In the genomic region with DNA sequence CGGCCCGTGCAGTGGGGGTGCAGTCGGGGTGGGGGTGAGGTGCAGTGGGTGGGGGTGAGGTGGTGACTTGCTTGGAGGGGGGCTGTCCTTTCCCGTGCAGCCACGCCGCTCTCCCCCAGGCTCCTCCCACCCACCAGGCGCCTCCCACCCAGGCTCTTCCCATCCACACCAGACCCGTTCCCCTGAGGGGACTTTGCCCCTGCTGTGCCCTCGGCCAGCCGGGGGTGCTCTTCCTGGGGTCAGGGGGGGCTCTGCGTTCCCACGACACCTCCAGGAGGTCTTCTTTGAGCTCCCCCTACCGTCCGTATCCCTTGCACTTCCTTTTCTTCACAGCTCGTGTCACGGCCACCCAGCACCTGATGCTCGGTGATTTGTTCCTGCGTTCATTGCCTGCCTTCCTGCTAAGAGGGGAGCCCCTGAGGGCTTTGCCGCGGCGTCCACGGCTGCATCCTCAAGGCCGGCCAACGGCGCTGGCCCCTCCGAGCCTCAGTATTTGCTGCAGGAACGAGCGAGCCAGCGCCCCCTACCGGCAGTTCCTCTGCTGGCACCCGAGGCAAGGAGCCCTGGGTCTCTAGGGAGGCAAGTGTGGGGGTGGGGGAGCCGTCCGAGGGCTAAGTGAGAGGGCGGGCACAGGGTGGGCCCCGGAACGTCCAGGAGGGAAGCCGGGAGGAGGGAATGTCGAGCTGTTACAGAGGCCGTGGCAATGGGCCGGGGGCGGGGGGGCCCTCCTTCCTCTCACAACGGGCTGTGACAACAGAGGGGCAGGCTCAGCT, we compare ENCODE assay signal across 8 cellular contexts.
DNase-seq lines count a peak whose midpoint lies in the region; ATAC-seq and FAIRE-seq lines count a peak whose summit lies in the region.

No MANE protein-coding gene starts in this region.

- H3K27ac ChIP-seq in subcutaneous abdominal adipose tissue (ENCODE audit: low read depth, low read length), result no peak overlapping the region

- peak overlapping the region in 4 of 5 donors; percentile 32 to 63 (median 56) for H3K4me3 ChIP-seq in subcutaneous abdominal adipose tissue (ENCODE audit: low read depth in 1 of 5, low read length in 5 of 5)

- ATAC-seq in GM18511 (IDR thresholded peaks at IDR 0.05; ENCODE audit: unreplicated experiment), result no peak

- FAIRE-seq in HTR-8/SVneo (lab: Jason Lieb, UNC), result peak; percentile 62

- H3K9ac ChIP-seq in subcutaneous abdominal adipose tissue (ENCODE audit: low read length in 5 of 5), result no peak overlapping the region

- DNase-seq in CD1c-positive myeloid dendritic cell (ENCODE audit: extremely low spot score) (peak; percentile 72), HTR-8/SVneo (ENCODE audit: insufficient read length, low spot score) (peak; percentile 89), SHP77 treated with DMSO at 0.1 percent for 48 hours (lab: John Stamatoyannopoulos, UW) (peak; percentile 11), activated gamma-delta T cell treated with Interleukin-2 at 50 U/mL for 16 hours (peak; percentile 66), foreskin melanocyte (peak; percentile 59), nucleus accumbens (lab: John Stamatoyannopoulos, UW) (peak in 52 of 56 donors; percentile 26 to 90 (median 68))

- H3K9me3 ChIP-seq in subcutaneous abdominal adipose tissue (ENCODE audit: control insufficient read depth in 5 of 5, low read length in 5 of 5), result no peaks in the 10 kb centered on the region

- peaks cover 44 to 62% (median 57%) of the 10 kb centered on the region in 5 donors for H3K27me3 ChIP-seq in subcutaneous abdominal adipose tissue (ENCODE audit: control insufficient read depth in 5 of 5, insufficient read depth in 4 of 5, low read length in 5 of 5)

- H3K4me1 ChIP-seq in subcutaneous abdominal adipose tissue (ENCODE audit: control insufficient read depth in 5 of 5, insufficient read depth in 5 of 5, low read length in 5 of 5), result peaks cover 0 to 14% (median 11%) of the 10 kb centered on the region in 5 donors

- H3K36me3 ChIP-seq in subcutaneous abdominal adipose tissue (ENCODE audit: control insufficient read depth in 5 of 5, insufficient read depth in 5 of 5, low read length in 5 of 5), result no peaks in the 10 kb centered on the region

Comparison
In these comparisons a context has a peak if more than half of its experiments do, and no peak if none do; other contexts are left out.
1. DNase-seq: peak in every context shown above with its lines; median percentile 89 in HTR-8/SVneo; 72 in CD1c-positive myeloid dendritic cell; 68 in nucleus accumbens; 66 in activated gamma-delta T cell treated with Interleukin-2 at 50 U/mL for 16 hours; 59 in foreskin melanocyte; 11 in SHP77 treated with DMSO at 0.1 percent for 48 hours.